8 cellular contexts compared by ENCODE assay signal in genomic region chr18:79380816-79381806, GRCh38. TPM values are rescaled to one million over a fixed set of nuclear protein-coding genes. Genes with fewer than 3 reads are reported as not detected.
DNase-seq lines count a peak whose midpoint lies in the region; ATAC-seq and TF ChIP-seq lines count a peak whose summit lies in the region.

No MANE protein-coding gene starts in this region.

- H3K4me2 ChIP-seq in mesenchymal stem cell (ENCODE audit: low read length, poor library complexity, severe bottlenecking) = no peak overlapping the region

- no peak overlapping the region for H3K23ac ChIP-seq in mesenchymal stem cell (ENCODE audit: low read length in 2 of 2)

- no peak overlapping the region for H4K8ac ChIP-seq in mesenchymal stem cell (ENCODE audit: low read length)

- H2BK12ac ChIP-seq in mesenchymal stem cell (ENCODE audit: low read length in 2 of 2) = no peak overlapping the region

- no peak for TF ChIP-seq EP300 in suprapubic skin (IDR thresholded peaks at IDR 0.05)

- no peak overlapping the region for H2BK120ac ChIP-seq in mesenchymal stem cell (ENCODE audit: low read depth, low read length)

- H3K27ac ChIP-seq in dorsolateral prefrontal cortex (peak overlapping the region in 1 of 59 donors; percentile 11), mesenchymal stem cell (ENCODE audit: low read length, poor library complexity, severe bottlenecking) (no peak overlapping the region), suprapubic skin (no peak overlapping the region)

- no peak overlapping the region for H2BK15ac ChIP-seq in mesenchymal stem cell (ENCODE audit: low read depth, poor library complexity, severe bottlenecking)

- no peak overlapping the region for H3K4ac ChIP-seq in mesenchymal stem cell (ENCODE audit: low read depth in 1 of 2, low read length in 2 of 2)

- H3K4me1 ChIP-seq in mesenchymal stem cell (ENCODE audit: control insufficient read depth, insufficient read depth, low read depth, low read length) (peaks cover 5% of the 10 kb centered on the region), suprapubic skin (peaks cover 15% of the 10 kb centered on the region)

- DNase-seq in ACHN (peak; percentile 43), dorsolateral prefrontal cortex (peak in 8 of 10 donors; percentile 39 to 84 (median 78)), mesenchymal stem cell (peak; percentile 53), suprapubic skin (ENCODE audit: low spot score in 2 of 2) (peak in 1 of 2 donors; percentile 81)
- DNase-seq in activated CD4-positive, alpha-beta T cell treated with anti-CD3 and anti-CD28 coated beads for 4 hours = peak; percentile 57 to 76

- H2BK5ac ChIP-seq in mesenchymal stem cell (ENCODE audit: low read depth, low read length, poor library complexity, severe bottlenecking) = no peak overlapping the region

- no peak overlapping the region for H3K18ac ChIP-seq in mesenchymal stem cell (ENCODE audit: low read depth in 1 of 2, low read length in 2 of 2)

- in situ Hi-C loops in ACHN (cut with HindIII; ENCODE audit: low pct_ligation_motif_present, low pct_unique_long_range_greater_than_20kb, low sequenced_read_pairs) = no loop called here

- no peak overlapping the region for H2AK5ac ChIP-seq in mesenchymal stem cell (ENCODE audit: low read length, severe bottlenecking)

- WGBS in mesenchymal stem cell = 64% methylated on average over 30 of the region's 30 CpGs
- 86% methylated on average over 15 of the region's 30 CpGs for WGBS in suprapubic skin

- TF ChIP-seq POLR2A in suprapubic skin (IDR thresholded peaks at IDR 0.05) = no peak

- no peak overlapping the region for H3K14ac ChIP-seq in mesenchymal stem cell (ENCODE audit: low read length in 2 of 2)

- H3K9me3 ChIP-seq in mesenchymal stem cell (ENCODE audit: control insufficient read depth, low read length) (no peaks in the 10 kb centered on the region), suprapubic skin (no peaks in the 10 kb centered on the region)

- TF ChIP-seq CTCF in GM12874 (IDR thresholded peaks at IDR 0.05; ENCODE audit: insufficient read depth, low read depth, low read length) (peak; percentile 90), LNCAP (IDR thresholded peaks at IDR 0.05) (peak; percentile 84), dorsolateral prefrontal cortex (IDR thresholded peaks at IDR 0.05 in 54 of 56, conservative IDR thresholded peaks at IDR 0.05 in 2 of 56; ENCODE audit: low read depth in 1 of 56, partially characterized antibody in 56 of 56) (peak; percentile 53 to 95 (median 88)), suprapubic skin (IDR thresholded peaks at IDR 0.05) (peak; percentile 83 to 90)

- intact Hi-C loops in dorsolateral prefrontal cortex (cut with DNase I) = loop anchor here (1.0 to 10.0 kb wide), 5 partner anchors 146 to 604 kb away; partner anchors contain the start of gene TXNL4A (in 1 of the 2)

- H4K91ac ChIP-seq in mesenchymal stem cell (ENCODE audit: low read length) = no peak overlapping the region

- H2AFZ ChIP-seq in mesenchymal stem cell (ENCODE audit: low read depth, low read length) = no peak overlapping the region

- no peaks in the 10 kb centered on the region for H3K79me1 ChIP-seq in mesenchymal stem cell (replicated peaks; ENCODE audit: low read length, poor library complexity, severe bottlenecking)

- H3K36me3 ChIP-seq in mesenchymal stem cell (ENCODE audit: control insufficient read depth in 1 of 2, insufficient read depth in 2 of 2, low read depth in 1 of 2, low read length in 2 of 2) = peaks cover 15 to 23% of the 10 kb centered on the region in 2 experiments
- H3K36me3 ChIP-seq in suprapubic skin = peaks cover 17% of the 10 kb centered on the region

- H3K4me3 ChIP-seq in dorsolateral prefrontal cortex = no peak overlapping the region
- H3K4me3 ChIP-seq in mesenchymal stem cell (ENCODE audit: insufficient read depth in 1 of 2, low read depth in 1 of 2, low read length in 2 of 2) = no peak overlapping the region
- no peak overlapping the region for H3K4me3 ChIP-seq in suprapubic skin

- peaks cover 0 to 6% (median 0%) of the 10 kb centered on the region in 45 donors for H3K27me3 ChIP-seq in dorsolateral prefrontal cortex
- peaks cover 21 to 43% of the 10 kb centered on the region in 2 experiments for H3K27me3 ChIP-seq in mesenchymal stem cell (ENCODE audit: control insufficient read depth in 1 of 2, insufficient read depth in 1 of 2, low read length in 2 of 2)
- H3K27me3 ChIP-seq in suprapubic skin = peaks cover 12% of the 10 kb centered on the region

- no peak for ATAC-seq in GM19395 (IDR thresholded peaks at IDR 0.05; ENCODE audit: unreplicated experiment)

- H3K9ac ChIP-seq in mesenchymal stem cell (ENCODE audit: low read length) = no peak overlapping the region

RNA-seq across cellular contexts. Expression of gene NFATC1, which starts 14.6 kb away (rescaled TPM):
- total RNA-seq in dorsolateral prefrontal cortex = 10 to 100 TPM in 17 of 120 experiments, 1 to 10 TPM in 103; 1.9 to 17.4 (median 6.1) TPM
- polyA plus RNA-seq in mesenchymal stem cell (2013, experiment 1 of 2) = 9.9 TPM
- polyA plus RNA-seq in mesenchymal stem cell (2013, experiment 2 of 2) = 10.1 TPM
- total RNA-seq in suprapubic skin = 10 to 100 TPM; 13.9 to 24.3 (median 16.7) TPM
